Comparison of ENCODE assay signal across 2 cellular contexts in the genomic region with DNA sequence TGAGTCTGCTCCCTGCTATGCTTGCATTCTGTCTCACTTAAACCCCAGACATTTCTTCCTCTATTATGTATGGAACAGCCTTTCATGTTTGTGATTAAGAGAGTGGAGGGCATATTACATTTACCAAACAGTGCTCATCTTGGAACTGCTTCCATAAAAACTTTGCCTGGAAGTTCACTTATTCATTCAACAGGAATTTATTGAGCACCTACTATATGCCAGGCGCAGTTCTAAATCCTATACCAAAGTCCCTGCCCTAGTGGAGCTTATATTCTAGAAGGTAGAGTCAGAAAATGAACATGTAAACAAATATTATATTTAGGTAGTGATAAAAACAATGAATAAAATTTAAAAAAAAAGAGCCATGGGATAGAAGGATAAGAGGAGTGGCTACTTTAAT.
TF ChIP-seq lines count a peak whose summit lies in the region.

No MANE protein-coding gene starts in this region.

TF ChIP-seq in HEK293, 187 proteins besides CTCF, POLR2A, EP300 and RAD21:
- TF ChIP-seq ZNF664 (tag by site-specific recombination; IDR thresholded peaks at IDR 0.05) (peak; percentile 72; the same call in 1 of the 2 replicates), SCRT2 (tag by site-specific recombination; IDR thresholded peaks at IDR 0.05) (no peak)

TF ChIP-seq in K562, 482 proteins besides CTCF, POLR2A, EP300 and RAD21:
- TF ChIP-seq, protein P1, sequence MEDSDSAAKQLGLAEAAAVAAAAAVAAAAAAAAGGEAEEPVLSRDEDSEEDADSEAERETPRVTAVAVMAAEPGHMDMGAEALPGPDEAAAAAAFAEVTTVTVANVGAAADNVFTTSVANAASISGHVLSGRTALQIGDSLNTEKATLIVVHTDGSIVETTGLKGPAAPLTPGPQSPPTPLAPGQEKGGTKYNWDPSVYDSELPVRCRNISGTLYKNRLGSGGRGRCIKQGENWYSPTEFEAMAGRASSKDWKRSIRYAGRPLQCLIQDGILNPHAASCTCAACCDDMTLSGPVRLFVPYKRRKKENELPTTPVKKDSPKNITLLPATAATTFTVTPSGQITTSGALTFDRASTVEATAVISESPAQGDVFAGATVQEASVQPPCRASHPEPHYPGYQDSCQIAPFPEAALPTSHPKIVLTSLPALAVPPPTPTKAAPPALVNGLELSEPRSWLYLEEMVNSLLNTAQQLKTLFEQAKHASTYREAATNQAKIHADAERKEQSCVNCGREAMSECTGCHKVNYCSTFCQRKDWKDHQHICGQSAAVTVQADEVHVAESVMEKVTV (CRISPR knock-in tag; IDR thresholded peaks at IDR 0.05) = no peak
- TF ChIP-seq RUNX1 (IDR thresholded peaks at IDR 0.05; ENCODE audit: low read depth) (no peak), STAG1 (CRISPR knock-in tag; IDR thresholded peaks at IDR 0.05; ENCODE audit: borderline replicate concordance) (no peak), ZNF3 (CRISPR knock-in tag; IDR thresholded peaks at IDR 0.05) (peak; percentile 75; the same call in 1 of the 2 replicates), TCF3 (CRISPR knock-in tag; IDR thresholded peaks at IDR 0.05) (no peak)
TF ChIP-seq in K562: peak in this region for 1.
